Comparison of ENCODE assay signal across 17 cellular contexts in the genomic region with DNA sequence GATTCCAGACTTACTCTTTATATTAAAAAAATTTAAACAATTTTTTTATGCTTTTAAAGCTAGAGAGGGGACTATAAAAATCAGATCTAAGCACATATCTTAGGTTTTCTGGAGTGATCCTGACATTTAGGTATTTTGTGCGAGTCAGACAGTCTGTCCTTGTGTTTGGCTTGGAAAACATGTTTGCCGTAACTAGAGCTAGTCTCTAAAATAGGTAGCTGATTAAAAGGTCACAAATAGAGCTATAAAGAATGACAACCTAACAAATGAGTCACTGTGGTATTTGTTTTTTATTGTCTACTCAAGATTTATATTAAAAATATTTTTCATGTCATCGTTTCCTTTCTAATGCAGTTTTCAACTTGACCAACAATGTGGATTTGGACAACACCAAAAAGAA.
"Had no signal": no experiment of that assay in that cellular context is flagged by ENCODE, and none has a peak within 500 bp of the region (broad histone marks: within the 10 kb centered on the region; RNA-seq: fewer than 3 reads in every experiment).

No MANE protein-coding gene starts in this region.

- H3K27ac ChIP-seq: prostate gland, sigmoid colon, suprapubic skin had no signal

- H3K27me3 Mint-ChIP-seq: activated CD4-positive, alpha-beta memory T cell treated with anti-CD3 and anti-CD28 coated beads, Interleukin-2, amount 10 ng/mL, durations not matched to agents 7 days and 5 days; dendritic cell treated with granulocyte-macrophage colony-stimulating factor and Interleukin-4, amounts not matched to agents 40 ng/mL and 50 ng/mL, for 4 days; natural killer cell treated with Interleukin-12 subunit alpha and Interleukin-12 subunit beta and Interleukin-15 and Interleukin-18, amount 100 ng/mL, for 72 hours had no signal

- H3K4me3 ChIP-seq: mucosa of descending colon, prostate gland, sigmoid colon, suprapubic skin had no signal

- H3K27ac Mint-ChIP-seq: activated CD4-positive, alpha-beta memory T cell treated with anti-CD3 and anti-CD28 coated beads, Interleukin-2, amount 10 ng/mL, durations not matched to agents 7 days and 5 days; activated T-cell treated with anti-CD3 and anti-CD28 coated beads, Interleukin-2, amount 50 U/mL, for 72 hours; dendritic cell treated with granulocyte-macrophage colony-stimulating factor and Interleukin-4, amounts not matched to agents 40 ng/mL and 50 ng/mL, for 4 days; endodermal cell; natural killer cell treated with Interleukin-12 subunit alpha and Interleukin-12 subunit beta and Interleukin-15 and Interleukin-18, amount 100 ng/mL, for 72 hours had no signal

- H3K9me3 Mint-ChIP-seq: activated CD4-positive, alpha-beta memory T cell treated with anti-CD3 and anti-CD28 coated beads, Interleukin-2, amount 10 ng/mL, durations not matched to agents 7 days and 5 days; activated T-cell treated with anti-CD3 and anti-CD28 coated beads, Interleukin-2, amount 50 U/mL, for 72 hours; dendritic cell treated with granulocyte-macrophage colony-stimulating factor and Interleukin-4, amounts not matched to agents 40 ng/mL and 50 ng/mL, for 4 days; natural killer cell treated with Interleukin-12 subunit alpha and Interleukin-12 subunit beta and Interleukin-15 and Interleukin-18, amount 100 ng/mL, for 72 hours had no signal

- DNase-seq: activated CD4-positive, alpha-beta memory T cell treated with anti-CD3 and anti-CD28 coated beads, Interleukin-2, amount 10 ng/mL, durations not matched to agents 7 days and 5 days; activated CD4-positive, CD25-positive, alpha-beta regulatory T cell treated with anti-CD3 and anti-CD28 coated beads, Interleukin-2, amount 50 U/mL, for 72 hours; activated T-cell treated with anti-CD3 and anti-CD28 coated beads, Interleukin-2, amount 50 U/mL, for 72 hours; endodermal cell; foreskin fibroblast; head of caudate nucleus; mammary epithelial cell; mucosa of descending colon; occipital lobe; sigmoid colon; stimulated activated CD4-positive, alpha-beta T cell treated with anti-CD3 and anti-CD28 coated beads, Interleukin-2, amount 100 ng/mL, for 48 hours; stimulated activated naive CD8-positive, alpha-beta T cell treated with anti-CD3 and anti-CD28 coated beads, Interleukin-15, Interleukin-2, amounts not matched to agents 100 U/mL and 50 U/mL, for 24 hours had no signal

- ATAC-seq: activated T-cell treated with anti-CD3 and anti-CD28 coated beads, Interleukin-2, amount 50 U/mL, for 72 hours; esophagus mucosa; mucosa of descending colon; natural killer cell treated with Interleukin-12 subunit alpha and Interleukin-12 subunit beta and Interleukin-15 and Interleukin-18, amount 100 ng/mL, for 72 hours; stimulated activated naive CD8-positive, alpha-beta T cell treated with anti-CD3 and anti-CD28 coated beads, Interleukin-15, Interleukin-2, amounts not matched to agents 100 U/mL and 50 U/mL, for 24 hours had no signal

- H3K4me1 Mint-ChIP-seq: activated CD4-positive, alpha-beta memory T cell treated with anti-CD3 and anti-CD28 coated beads, Interleukin-2, amount 10 ng/mL, durations not matched to agents 7 days and 5 days; endodermal cell had no signal

- H3K4me3 Mint-ChIP-seq: activated CD4-positive, alpha-beta memory T cell treated with anti-CD3 and anti-CD28 coated beads, Interleukin-2, amount 10 ng/mL, durations not matched to agents 7 days and 5 days; activated T-cell treated with anti-CD3 and anti-CD28 coated beads, Interleukin-2, amount 50 U/mL, for 72 hours; dendritic cell treated with granulocyte-macrophage colony-stimulating factor and Interleukin-4, amounts not matched to agents 40 ng/mL and 50 ng/mL, for 4 days; endodermal cell; natural killer cell treated with Interleukin-12 subunit alpha and Interleukin-12 subunit beta and Interleukin-15 and Interleukin-18, amount 100 ng/mL, for 72 hours had no signal
